Comparison of ENCODE assay signal across 20 cellular contexts in genomic region chr13:75165543-75166230, GRCh38.
A peak's percentile ranks its signal among the peaks of the same experiment; 100 is the strongest.
DNase-seq lines count a peak whose midpoint lies in the region; ATAC-seq, FAIRE-seq and TF ChIP-seq lines count a peak whose summit lies in the region.
"Had no signal": no experiment of that assay in that cellular context is flagged by ENCODE, and none has a peak within 500 bp of the region (broad histone marks: within the 10 kb centered on the region; RNA-seq: fewer than 3 reads in every experiment).

No MANE protein-coding gene starts in this region.

- H3K27ac ChIP-seq in liver (ENCODE audit: low read depth in 1 of 2, low read length in 2 of 2) (peak overlapping the region; percentile 11 to 33), HepG2 (ENCODE audit: extremely low read length, insufficient read depth, low read length) (no peak overlapping the region), left lung (no peak overlapping the region)
- H3K27ac ChIP-seq: 22Rv1 had no signal

- CTCF ChIA-PET in HepG2 (lab: Yijun Ruan, JAX; ENCODE audit: low intra/inter-chr PET ratio, low total read pairs), result no interaction called here

- no peak overlapping the region for H3K27ac Mint-ChIP-seq in stimulated activated naive B cell treated with anti-CD40 and anti-IgM and Interleukin-4, amounts not matched to agents 10 μg/mL and 1 μg/mL and 100 μg/mL, for 72 hours
- H3K27ac Mint-ChIP-seq: B cell; CD4-positive, alpha-beta T cell had no signal

- POLR2A ChIA-PET in HepG2 (lab: Yijun Ruan, JAX), result no interaction called here

- H3K27me3 Mint-ChIP-seq in stimulated activated naive B cell treated with anti-CD40 and anti-IgM and Interleukin-4, amounts not matched to agents 10 μg/mL and 1 μg/mL and 100 μg/mL, for 72 hours, result no peaks in the 10 kb centered on the region

- no peak overlapping the region for H2AFZ ChIP-seq in HepG2 (ENCODE audit: low read length)

- no peaks in the 10 kb centered on the region for H3K9me3 ChIP-seq in liver (ENCODE audit: control insufficient read depth in 4 of 4, low read length in 3 of 4)
- no peaks in the 10 kb centered on the region for H3K9me3 ChIP-seq in HepG2 (ENCODE audit: low read length)
- H3K9me3 ChIP-seq in left lung, result no peaks in the 10 kb centered on the region
- H3K9me3 ChIP-seq: HAP-1 had no signal

- no peak for TF ChIP-seq CTCF in liver (IDR thresholded peaks at IDR 0.05; ENCODE audit: low read depth, low read length, missing input control)
- no peak for TF ChIP-seq CTCF in HepG2 (CRISPR knock-in tag; IDR thresholded peaks at IDR 0.05)
- no peak for TF ChIP-seq CTCF in fibroblast of mammary gland (conservative IDR thresholded peaks at IDR 0.05; ENCODE audit: control insufficient read depth, insufficient read depth, low read depth, low read length)
- no peak for TF ChIP-seq CTCF in left lung (IDR thresholded peaks at IDR 0.05)

- H3K4me1 ChIP-seq in liver (ENCODE audit: control insufficient read depth in 4 of 4, insufficient read depth in 4 of 4, low read length in 3 of 4) (peaks cover 0 to 10% (median 3%) of the 10 kb centered on the region in 4 donors), HepG2 (ENCODE audit: insufficient read depth, low read length) (no peaks in the 10 kb centered on the region), left lung (no peaks in the 10 kb centered on the region)
- H3K4me1 ChIP-seq: HAP-1 had no signal

- 55% methylated on average over 4 of the region's 4 CpGs for whole genome bisulfite sequencing in liver
- WGBS in HepG2 (ENCODE audit: low lambda C conversion rate), result 3% methylated on average over 4 of the region's 4 CpGs

- no peaks in the 10 kb centered on the region for H3K36me3 Mint-ChIP-seq in stimulated activated naive B cell treated with anti-CD40 and anti-IgM and Interleukin-4, amounts not matched to agents 10 μg/mL and 1 μg/mL and 100 μg/mL, for 72 hours

- TF ChIP-seq EP300 in HepG2 (IDR thresholded peaks at IDR 0.05; ENCODE audit: low read depth in 2 of 2, low read length in 2 of 2), result no peak
- no peak for TF ChIP-seq EP300 in HepG2 (CRISPR knock-in tag; IDR thresholded peaks at IDR 0.05; ENCODE audit: borderline replicate concordance)

- no peaks in the 10 kb centered on the region for H3K4me1 Mint-ChIP-seq in stimulated activated naive B cell treated with anti-CD40 and anti-IgM and Interleukin-4, amounts not matched to agents 10 μg/mL and 1 μg/mL and 100 μg/mL, for 72 hours
- H3K4me1 Mint-ChIP-seq: B cell had no signal

- no peaks in the 10 kb centered on the region for H4K20me1 ChIP-seq in HepG2 (ENCODE audit: insufficient read depth, low read length)

- BruUV-seq in HepG2 (replicated peaks; lab: Mats Ljungman, UMichigan), result no TSS peak

- H3K36me3 ChIP-seq in liver (ENCODE audit: control insufficient read depth in 4 of 4, insufficient read depth in 3 of 4, low read depth in 1 of 4, low read length in 3 of 4) (no peaks in the 10 kb centered on the region), HepG2 (replicated peaks in 1 of 2; ENCODE audit: control insufficient read depth in 1 of 2, insufficient read depth in 2 of 2, low read length in 2 of 2) (no peaks in the 10 kb centered on the region), left lung (no peaks in the 10 kb centered on the region)
- H3K36me3 ChIP-seq: HAP-1 had no signal

- ATAC-seq in HepG2 (no peak), HG02973 (IDR thresholded peaks at IDR 0.05; ENCODE audit: unreplicated experiment) (no peak), left lung (no peak)
- no peak for ATAC-seq in stimulated activated naive B cell treated with anti-CD40 and anti-IgM and Interleukin-4, amounts not matched to agents 10 μg/mL and 1 μg/mL and 100 μg/mL, for 72 hours (replicated peaks)
- ATAC-seq: GM12878 had no signal

- TF ChIP-seq RAD21 in liver (IDR thresholded peaks at IDR 0.05) (peak in 1 of 2 donors; percentile 18), HepG2 (CRISPR knock-in tag; IDR thresholded peaks at IDR 0.05) (no peak)

- H3K4me3 ChIP-seq in liver (ENCODE audit: low read depth in 1 of 3, low read length in 3 of 3) (no peak overlapping the region), HepG2 (replicated peaks in 1 of 3; ENCODE audit: insufficient read depth in 1 of 3, low read depth in 2 of 3, low read length in 3 of 3) (no peak overlapping the region), fibroblast of mammary gland (ENCODE audit: control insufficient read depth, low read depth, low read length) (no peak overlapping the region), left lung (no peak overlapping the region)
- H3K4me3 ChIP-seq: GM12878, HAP-1 had no signal

- H3K27me3 ChIP-seq in liver (ENCODE audit: control insufficient read depth in 4 of 4, insufficient read depth in 4 of 4, low read length in 3 of 4) (no peaks in the 10 kb centered on the region), HepG2 (ENCODE audit: control insufficient read depth in 1 of 2, insufficient read depth in 2 of 2, low read length in 2 of 2) (no peaks in the 10 kb centered on the region), left lung (no peaks in the 10 kb centered on the region)

- DNase-seq in HepG2 (ENCODE audit: low spot score), result no peak
- DNase-seq in fibroblast of mammary gland (ENCODE audit: low read depth), result peak; percentile 29
- peak; percentile 26 for DNase-seq in iris pigment epithelial cell (ENCODE audit: low read depth)
- DNase-seq in GDM1 (lab: John Stamatoyannopoulos, UW), result no peak
- DNase-seq in stimulated activated naive B cell treated with anti-CD40 and anti-IgM and Interleukin-4, amounts not matched to agents 10 μg/mL and 1 μg/mL and 100 μg/mL, for 72 hours, result no peak
- no peak for DNase-seq in left lung
- DNase-seq: ACHN; C1 segment of cervical spinal cord; Calu3; CD4-positive, alpha-beta T cell; DMS 273 treated with DMSO at 0.1 percent for 48 hours had no signal

- no peaks in the 10 kb centered on the region for H3K79me2 ChIP-seq in HepG2 (ENCODE audit: insufficient read depth, low read length)

- FAIRE-seq in HepG2 (lab: Jason Lieb, UNC), result no peak
- FAIRE-seq: GM12878, GM18507, H1, HTR-8/SVneo had no signal

- H3K9ac ChIP-seq in liver (ENCODE audit: low read depth in 1 of 2, low read length in 2 of 2) (no peak overlapping the region), HepG2 (ENCODE audit: insufficient read depth, low read depth, low read length) (no peak overlapping the region)

- no peak overlapping the region for H3K4me2 ChIP-seq in HepG2 (ENCODE audit: low read depth, low read length)

- in situ Hi-C loops in HepG2 (cut with HindIII; ENCODE audit: extremely low pct_ligation_motif_present, low pct_unique_long_range_greater_than_20kb), result no loop called here

- intact Hi-C loops in HepG2 (cut with micrococcal nuclease; ENCODE audit: unreplicated experiment) (no loop called here), left lung (cut with DNase I) (no loop called here)

- H3K9me3 Mint-ChIP-seq in stimulated activated naive B cell treated with anti-CD40 and anti-IgM and Interleukin-4, amounts not matched to agents 10 μg/mL and 1 μg/mL and 100 μg/mL, for 72 hours, result peaks cover 2% of the 10 kb centered on the region in 2 donors
- H3K9me3 Mint-ChIP-seq: CD4-positive, alpha-beta T cell had no signal

- TF ChIP-seq POLR2A in HepG2 (IDR thresholded peaks at IDR 0.05; ENCODE audit: insufficient read depth in 1 of 2, low read depth in 2 of 2, low read length in 2 of 2), result no peak

- no peak overlapping the region for H3K4me3 Mint-ChIP-seq in stimulated activated naive B cell treated with anti-CD40 and anti-IgM and Interleukin-4, amounts not matched to agents 10 μg/mL and 1 μg/mL and 100 μg/mL, for 72 hours
- H3K4me3 Mint-ChIP-seq: B cell; CD4-positive, alpha-beta T cell had no signal

TF ChIP-seq in liver, 16 proteins besides CTCF, POLR2A, EP300 and RAD21 (continues in another document):
- TF ChIP-seq NR2F2 (IDR thresholded peaks at IDR 0.05) (peak; percentile 14), FOXA2 (IDR thresholded peaks at IDR 0.05) (no peak)

TF ChIP-seq in HepG2, 621 proteins besides CTCF, POLR2A, EP300 and RAD21 (continues in another document):
- no peak for TF ChIP-seq ESRRA (CRISPR knock-in tag; IDR thresholded peaks at IDR 0.05; ENCODE audit: low read depth)
- TF ChIP-seq ARID4A (CRISPR knock-in tag; IDR thresholded peaks at IDR 0.05; ENCODE audit: borderline replicate concordance), result no peak
- TF ChIP-seq ARNTL (CRISPR knock-in tag; IDR thresholded peaks at IDR 0.05), result no peak
- TF ChIP-seq ZNF792 (CRISPR knock-in tag; IDR thresholded peaks at IDR 0.05), result no peak
- no peak for TF ChIP-seq ISL2 (CRISPR knock-in tag; IDR thresholded peaks at IDR 0.05)
- no peak for TF ChIP-seq ZNF350 (CRISPR knock-in tag; IDR thresholded peaks at IDR 0.05; ENCODE audit: borderline replicate concordance, low read depth)
- TF ChIP-seq ONECUT2 (CRISPR knock-in tag; IDR thresholded peaks at IDR 0.05), result no peak
- TF ChIP-seq BATF2 (CRISPR knock-in tag; IDR thresholded peaks at IDR 0.05), result no peak

Comparison
In these comparisons a context has a peak if more than half of its experiments do, and no peak if none do; other contexts are left out.
1. H3K27ac ChIP-seq: peak in liver (2 of 2); none in HepG2 (single experiment) and left lung (0 of 2).
2. DNase-seq: peak in fibroblast of mammary gland (single experiment) and iris pigment epithelial cell (single experiment); none in HepG2 (single experiment), GDM1 (single experiment), stimulated activated naive B cell treated with anti-CD40 and anti-IgM and Interleukin-4, amounts not matched to agents 10 μg/mL and 1 μg/mL and 100 μg/mL, for 72 hours (single experiment) and left lung (0 of 2).